27 cellular contexts compared by ENCODE assay signal in the genomic region with DNA sequence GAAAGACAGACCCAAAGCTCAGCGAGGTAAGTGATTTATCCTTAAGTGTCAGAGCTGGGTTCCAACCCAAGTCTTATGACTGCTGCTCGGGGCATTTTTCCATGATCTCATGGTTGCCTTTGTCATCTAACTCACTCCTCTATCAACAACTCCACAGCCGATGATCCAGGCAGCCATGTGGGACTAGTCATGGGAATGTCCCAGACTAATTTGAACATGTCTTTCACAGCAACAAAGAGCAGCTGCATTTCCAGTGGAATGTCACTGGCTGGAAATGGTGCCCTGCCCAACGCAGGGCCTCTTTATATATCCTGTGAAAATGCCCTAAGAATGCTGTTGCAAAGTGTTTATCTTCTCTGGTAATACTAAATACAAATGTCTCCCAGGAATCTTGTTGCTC.
A peak's percentile ranks its signal among the peaks of the same experiment; 100 is the strongest.
DNase-seq lines count a peak whose midpoint lies in the region; ATAC-seq, FAIRE-seq and TF ChIP-seq lines count a peak whose summit lies in the region.
"Had no signal": no experiment of that assay in that cellular context is flagged by ENCODE, and none has a peak within 500 bp of the region (broad histone marks: within the 10 kb centered on the region; RNA-seq: fewer than 3 reads in every experiment).

No MANE protein-coding gene starts in this region.

- H3K27me3 ChIP-seq in IMR-90 (ENCODE audit: control insufficient read depth, insufficient read depth, low read length) = no peaks in the 10 kb centered on the region
- H3K27me3 ChIP-seq in smooth muscle cell (ENCODE audit: low read depth) = no peaks in the 10 kb centered on the region
- no peaks in the 10 kb centered on the region for H3K27me3 ChIP-seq in WERI-Rb-1 (ENCODE audit: insufficient read depth, low read depth, severe bottlenecking)
- H3K27me3 ChIP-seq: cardiac muscle cell, testis, vagina had no signal

- peak; percentile 60 for ATAC-seq in IMR-90 (ENCODE audit: low read depth)
- ATAC-seq: activated CD8-positive, alpha-beta memory T cell treated with anti-CD3 and anti-CD28 coated beads, Interleukin-2, amount 10 ng/mL, durations not matched to agents 7 days and 5 days; stimulated activated naive B cell treated with anti-CD40 and anti-IgM and Interleukin-4, amounts not matched to agents 10 μg/mL and 1 μg/mL and 100 μg/mL, for 72 hours had no signal

- no peak overlapping the region for H3K23ac ChIP-seq in IMR-90 (ENCODE audit: low read depth, low read length)

- POLR2A ChIA-PET in IMR-90 (lab: Charles Lee; ENCODE audit: unreplicated experiment) = interaction anchor here (0.6 kb wide), 1 partner anchor 24 kb away, joined by 3 read pairs; no protein-coding TSS in a partner anchor

- H2BK15ac ChIP-seq in IMR-90 (ENCODE audit: low read depth, low read length) = no peak overlapping the region

- no peaks in the 10 kb centered on the region for H3K79me2 ChIP-seq in smooth muscle cell (ENCODE audit: low read depth)

- peaks cover 12% of the 10 kb centered on the region for H3F3A ChIP-seq in smooth muscle cell (ENCODE audit: low read depth)

- WGBS in IMR-90 (ENCODE audit: extremely low coverage in 2 of 2, insufficient read length in 1 of 2), 2 experiments = 40% methylated on average over 1 of the region's 4 CpGs; no CpG with 5 or more reads in 1 of the 2 experiments
- WGBS in smooth muscle cell (ENCODE audit: low lambda C conversion rate) = 13% methylated on average over 4 of the region's 4 CpGs

- H2AK9ac ChIP-seq in IMR-90 (replicated peaks; ENCODE audit: low read depth, low read length, poor library complexity) = peak overlapping the region; percentile 10

- H3K18ac ChIP-seq in IMR-90 (ENCODE audit: low read depth, low read length) = no peak overlapping the region; the same call in 1 of the 2 replicates

- no peak overlapping the region for H4K91ac ChIP-seq in IMR-90 (ENCODE audit: insufficient read depth, low read depth, low read length)

- in situ Hi-C loops in IMR-90 (cut with MboI; ENCODE audit: low sequenced_read_pairs) = no loop called here

- no peak overlapping the region for H2BK120ac ChIP-seq in IMR-90 (ENCODE audit: low read depth, low read length)

- no peak overlapping the region for H3K56ac ChIP-seq in IMR-90 (ENCODE audit: extremely low read depth, insufficient read depth, low read length)

- H3K27ac ChIP-seq in IMR-90 (ENCODE audit: insufficient read depth, low read length) (no peak overlapping the region), smooth muscle cell (ENCODE audit: low read depth) (peak overlapping the region; percentile 96), WERI-Rb-1 (no peak overlapping the region)
- H3K27ac ChIP-seq: cardiac muscle cell, RWPE1, testis, vagina had no signal

- no peaks in the 10 kb centered on the region for H3K9me3 ChIP-seq in IMR-90 (ENCODE audit: control insufficient read depth, insufficient read depth, low read length)
- H3K9me3 ChIP-seq in smooth muscle cell (replicated peaks; ENCODE audit: low read depth) = no peaks in the 10 kb centered on the region
- H3K9me3 ChIP-seq in WERI-Rb-1 (ENCODE audit: severe bottlenecking) = no peaks in the 10 kb centered on the region
- H3K9me3 ChIP-seq: SK-N-SH, testis, vagina had no signal

- BruUV-seq in IMR-90 (replicated peaks; lab: Mats Ljungman, UMichigan) = no TSS peak

- H3K4me3 ChIP-seq in IMR-90 (ENCODE audit: insufficient read depth, low read depth, low read length) (no peak overlapping the region), epithelial cell of proximal tubule (ENCODE audit: low read depth, low read length) (no peak overlapping the region), smooth muscle cell (no peak overlapping the region), WERI-Rb-1 (ENCODE audit: low read depth, low read length) (no peak overlapping the region)
- H3K4me3 ChIP-seq: cardiac muscle cell, testis, vagina had no signal

- no peak overlapping the region for H2BK20ac ChIP-seq in IMR-90 (ENCODE audit: low read depth, low read length)

- H3K9ac ChIP-seq in IMR-90 (ENCODE audit: low read depth, low read length) (no peak overlapping the region), smooth muscle cell (ENCODE audit: low read depth) (peak overlapping the region; percentile 73)
- H3K9ac ChIP-seq: SK-N-SH had no signal

- TF ChIP-seq CTCF in IMR-90 (conservative IDR thresholded peaks at IDR 0.05; ENCODE audit: low read depth, low read length) = no peak
- TF ChIP-seq CTCF in epithelial cell of proximal tubule (conservative IDR thresholded peaks at IDR 0.05; ENCODE audit: low read depth, low read length) = no peak
- no peak for TF ChIP-seq CTCF in smooth muscle cell (IDR thresholded peaks at IDR 0.05; ENCODE audit: borderline replicate concordance, insufficient read depth, poor library complexity, severe bottlenecking)
- no peak for TF ChIP-seq CTCF in WERI-Rb-1 (IDR thresholded peaks at IDR 0.05; ENCODE audit: low read depth, low read length)

- no peaks in the 10 kb centered on the region for H3K79me1 ChIP-seq in IMR-90 (ENCODE audit: low read depth in 1 of 2, low read length in 2 of 2)

- no peak overlapping the region for H2AFZ ChIP-seq in IMR-90 (replicated peaks; ENCODE audit: low read length, poor library complexity)
- H2AFZ ChIP-seq in smooth muscle cell (ENCODE audit: low read depth) = peak overlapping the region; percentile 87

- no peak overlapping the region for H4K8ac ChIP-seq in IMR-90 (ENCODE audit: low read depth in 2 of 2, low read length in 2 of 2)

- H2BK5ac ChIP-seq in IMR-90 (ENCODE audit: low read depth, low read length, poor library complexity, severe bottlenecking) = no peak overlapping the region

- CTCF ChIA-PET in IMR-90 (lab: Yijun Ruan, JAX) = no interaction called here

- no peaks in the 10 kb centered on the region for H3K4me1 ChIP-seq in IMR-90 (ENCODE audit: control insufficient read depth, insufficient read depth, low read length)
- H3K4me1 ChIP-seq in smooth muscle cell (ENCODE audit: low read depth) = no peaks in the 10 kb centered on the region
- H3K4me1 ChIP-seq: testis, vagina had no signal

- DNase-seq in IMR-90 = peak; percentile 61
- peak; percentile 22 for DNase-seq in epithelial cell of proximal tubule (ENCODE audit: low read depth)
- DNase-seq in left kidney (ENCODE audit: low read depth, low spot score) = peak; percentile 2
- DNase-seq in smooth muscle cell (lab: John Stamatoyannopoulos, UW; ENCODE audit: unreplicated experiment) = peak; percentile 18
- no peak for DNase-seq in frontal cortex (ENCODE audit: low spot score in 2 of 2)
- no peak for DNase-seq in WERI-Rb-1
- no peak for DNase-seq in AG08395 (ENCODE audit: low spot score)
- DNase-seq: activated CD4-positive, alpha-beta T cell treated with anti-CD3 and anti-CD28 coated beads for 48 hours; activated CD8-positive, alpha-beta memory T cell treated with anti-CD3 and anti-CD28 coated beads, Interleukin-2, amount 10 ng/mL, durations not matched to agents 7 days and 5 days; activated naive CD4-positive, alpha-beta T cell treated with anti-CD3 and anti-CD28 coated beads, Interleukin-2, amount 50 U/mL, for 16 hours; amygdala; HCEC 1CT; hypothalamus; mammary epithelial cell; NCI-H1105 treated with DMSO at 0.1 percent for 48 hours; NCI-H2029; NCI-H226; nucleus accumbens; SK-N-SH; stimulated activated CD4-positive, alpha-beta T cell treated with anti-CD3 and anti-CD28 coated beads, Interleukin-4, amount 100 ng/mL, for 1 hour; stimulated activated naive B cell treated with anti-CD40 and anti-IgM and Interleukin-4, amounts not matched to agents 10 μg/mL and 1 μg/mL and 100 μg/mL, for 72 hours; T-helper 2 cell; testis had no signal

- no peak overlapping the region for H2AK5ac ChIP-seq in IMR-90 (ENCODE audit: low read depth, low read length)

- H3K14ac ChIP-seq in IMR-90 (replicated peaks; ENCODE audit: low read depth, low read length) = no peak overlapping the region

- H4K20me1 ChIP-seq in IMR-90 (ENCODE audit: insufficient read depth, low read length) (no peaks in the 10 kb centered on the region), smooth muscle cell (ENCODE audit: low read depth) (no peaks in the 10 kb centered on the region)

- no peak overlapping the region for H3K4me2 ChIP-seq in IMR-90 (ENCODE audit: low read depth, low read length)
- H3K4me2 ChIP-seq in smooth muscle cell = peak overlapping the region; percentile 61
- H3K4me2 ChIP-seq: SK-N-SH had no signal

- no peaks in the 10 kb centered on the region for H3K9me1 ChIP-seq in IMR-90 (ENCODE audit: insufficient read depth, low read length)

- intact Hi-C loops in IMR-90 (cut with micrococcal nuclease) = no loop called here

- H3K4ac ChIP-seq in IMR-90 (ENCODE audit: low read depth, low read length) = no peak overlapping the region

- H3K36me3 ChIP-seq in IMR-90 (ENCODE audit: control insufficient read depth, insufficient read depth, low read length) = no peaks in the 10 kb centered on the region
- no peaks in the 10 kb centered on the region for H3K36me3 ChIP-seq in smooth muscle cell (ENCODE audit: low read depth)
- H3K36me3 ChIP-seq in WERI-Rb-1 = no peaks in the 10 kb centered on the region
- H3K36me3 ChIP-seq: cardiac muscle cell, vagina had no signal

- FAIRE-seq in frontal cortex (lab: Jason Lieb, UNC) = no peak
- FAIRE-seq: islet of Langerhans had no signal

- H4K5ac ChIP-seq in IMR-90 (ENCODE audit: low read depth, low read length) = no peak overlapping the region

- dilution Hi-C loops in IMR-90 (cut with HindIII; ENCODE audit: low sequenced_read_pairs, unreplicated experiment) = no loop called here

- no peak for TF ChIP-seq POLR2A in IMR-90 (IDR thresholded peaks at IDR 0.05; ENCODE audit: low read depth, low read length)

- no peak for TF ChIP-seq RAD21 in IMR-90 (IDR thresholded peaks at IDR 0.05; ENCODE audit: low read length)

TF ChIP-seq in IMR-90, 13 proteins besides CTCF, POLR2A, EP300 and RAD21:
- TF ChIP-seq MXI1 (IDR thresholded peaks at IDR 0.05; ENCODE audit: borderline replicate concordance, low read depth, low read length) (no peak), MAFK (IDR thresholded peaks at IDR 0.05; ENCODE audit: low read depth, low read length) (no peak), NFE2L2 (IDR thresholded peaks at IDR 0.05; ENCODE audit: low read depth, low read length) (no peak), CEBPB (IDR thresholded peaks at IDR 0.05; ENCODE audit: low read depth, low read length) (no peak), RCOR1 (IDR thresholded peaks at IDR 0.05; ENCODE audit: insufficient replicate concordance, low read length) (no peak), SMC3 (IDR thresholded peaks at IDR 0.05; ENCODE audit: low read depth, low read length) (no peak), RFX5 (IDR thresholded peaks at IDR 0.05; ENCODE audit: low read depth, low read length) (no peak)
- TF ChIP-seq, protein P1, sequence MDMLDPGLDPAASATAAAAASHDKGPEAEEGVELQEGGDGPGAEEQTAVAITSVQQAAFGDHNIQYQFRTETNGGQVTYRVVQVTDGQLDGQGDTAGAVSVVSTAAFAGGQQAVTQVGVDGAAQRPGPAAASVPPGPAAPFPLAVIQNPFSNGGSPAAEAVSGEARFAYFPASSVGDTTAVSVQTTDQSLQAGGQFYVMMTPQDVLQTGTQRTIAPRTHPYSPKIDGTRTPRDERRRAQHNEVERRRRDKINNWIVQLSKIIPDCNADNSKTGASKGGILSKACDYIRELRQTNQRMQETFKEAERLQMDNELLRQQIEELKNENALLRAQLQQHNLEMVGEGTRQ (IDR thresholded peaks at IDR 0.05; ENCODE audit: low read depth, low read length) = no peak

Comparison
In these comparisons a context has a peak if more than half of its experiments do, and no peak if none do; other contexts are left out.
1. DNase-seq: peak in IMR-90 (single experiment), epithelial cell of proximal tubule (single experiment), left kidney (single experiment) and smooth muscle cell (single experiment); none in frontal cortex (0 of 2), WERI-Rb-1 (single experiment) and AG08395 (single experiment).